ENCODE assay signal across 9 cellular contexts in genomic region chr17:28256881-28257280, GRCh38.
"Had no signal": no experiment of that assay in that cellular context is flagged by ENCODE, and none has a peak within 500 bp of the region (broad histone marks: within the 10 kb centered on the region; RNA-seq: fewer than 3 reads in every experiment).

No MANE protein-coding gene starts in this region.

- H3K27ac Mint-ChIP-seq: GM23338, H9, HFFc6, IgD-negative memory B cell had no signal

- H3K36me3 Mint-ChIP-seq: IgD-negative memory B cell had no signal

- H3K4me1 Mint-ChIP-seq: GM23338 had no signal

- FAIRE-seq: H1, H54, HTR-8/SVneo had no signal

- DNase-seq: H9, HCEC 1CT, HFFc6, KBM-7 had no signal

- ATAC-seq: GM23338 had no signal

- H2AFZ ChIP-seq: GM23338 had no signal

- H3K4me2 ChIP-seq: GM23338 had no signal

- H3K4me3 Mint-ChIP-seq: GM23338, H9, HFFc6, IgD-negative memory B cell had no signal

- H3K4me3 ChIP-seq: GM23338 had no signal
